In the genomic region with DNA sequence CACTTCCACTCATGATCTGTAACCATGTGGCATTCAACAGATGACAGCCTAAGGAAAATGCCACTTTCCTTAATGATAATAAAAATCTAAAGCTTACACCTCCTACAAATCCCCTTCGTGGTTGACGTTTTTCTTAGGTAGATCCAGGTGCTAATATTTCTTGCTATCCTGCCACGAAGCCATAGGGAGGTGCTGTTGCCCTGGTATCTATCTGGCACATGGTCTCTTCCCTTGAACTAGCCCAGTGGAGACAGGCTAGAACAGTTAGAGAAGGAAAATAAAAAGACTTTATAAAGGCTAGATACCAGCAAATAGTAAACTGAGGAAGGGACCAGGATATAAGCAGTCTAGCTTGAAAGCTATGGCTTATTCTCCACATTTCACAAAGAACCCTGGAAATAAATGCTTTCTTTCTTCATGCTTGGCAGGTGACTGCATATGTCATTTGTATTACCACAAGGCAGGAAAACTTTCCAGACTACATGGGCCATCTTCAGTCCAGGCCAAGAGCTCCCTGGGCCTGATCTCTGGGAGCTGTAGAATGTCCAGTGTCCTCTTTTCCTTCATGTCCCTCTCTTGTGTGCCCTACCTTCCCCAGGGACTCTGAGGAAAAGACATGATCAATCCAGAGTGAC, we compare ENCODE assay signal across 8 cellular contexts. TPM values are rescaled to one million over a fixed set of nuclear protein-coding genes. Genes with fewer than 3 reads are reported as not detected.
DNase-seq lines count a peak whose midpoint lies in the region; ATAC-seq, FAIRE-seq and TF ChIP-seq lines count a peak whose summit lies in the region.

No MANE protein-coding gene starts in this region.

- no peaks in the 10 kb centered on the region for H3K79me2 ChIP-seq in DOHH2 (ENCODE audit: control insufficient read depth, low read length)
- no peaks in the 10 kb centered on the region for H3K79me2 ChIP-seq in fibroblast of lung (ENCODE audit: control insufficient read depth, insufficient read depth, low read length)

- H3K9me3 ChIP-seq in DOHH2 (ENCODE audit: control insufficient read depth, insufficient read depth, low read length) (no peaks in the 10 kb centered on the region), fibroblast of lung (ENCODE audit: control insufficient read depth, insufficient read depth, low read depth, low read length) (no peaks in the 10 kb centered on the region), small intestine (ENCODE audit: control insufficient read depth, low read depth) (no peaks in the 10 kb centered on the region)

- H3K36me3 ChIP-seq in DOHH2 (ENCODE audit: control insufficient read depth, low read length) (no peaks in the 10 kb centered on the region), fibroblast of lung (ENCODE audit: control insufficient read depth, insufficient read depth, low read length) (no peaks in the 10 kb centered on the region), small intestine (ENCODE audit: control insufficient read depth in 2 of 2, insufficient read depth in 2 of 2, low read length in 2 of 2) (no peaks in the 10 kb centered on the region)

- no peaks in the 10 kb centered on the region for H3K27me3 ChIP-seq in DOHH2 (ENCODE audit: control insufficient read depth, low read length)
- H3K27me3 ChIP-seq in fibroblast of lung (ENCODE audit: control insufficient read depth, insufficient read depth, low read length) = no peaks in the 10 kb centered on the region
- H3K27me3 ChIP-seq in small intestine (ENCODE audit: control insufficient read depth in 2 of 2, insufficient read depth in 2 of 2, low read length in 2 of 2) = no peaks in the 10 kb centered on the region

- ATAC-seq in GM19324 (IDR thresholded peaks at IDR 0.05; ENCODE audit: low FRiP score, unreplicated experiment) = no peak

- no peak overlapping the region for H3K9ac ChIP-seq in fibroblast of lung (ENCODE audit: insufficient read depth, low read length)

- H4K20me1 ChIP-seq in DOHH2 (ENCODE audit: control insufficient read depth, insufficient read depth, low read depth, low read length) = no peaks in the 10 kb centered on the region
- no peaks in the 10 kb centered on the region for H4K20me1 ChIP-seq in fibroblast of lung (ENCODE audit: control insufficient read depth, extremely low read depth, insufficient read depth, low read length)

- intact Hi-C loops in posterior vena cava (cut with DNase I) = no loop called here

- H3K4me3 ChIP-seq in DOHH2 (ENCODE audit: low read length) (no peak overlapping the region), HFF-Myc (replicated peaks; ENCODE audit: low read depth, low read length) (no peak overlapping the region), fibroblast of lung (replicated peaks in 1 of 4; ENCODE audit: control extremely low read depth in 1 of 4, insufficient read depth in 1 of 4, low read depth in 3 of 4, low read length in 4 of 4) (no peak overlapping the region), small intestine (ENCODE audit: low read depth in 1 of 2, low read length in 2 of 2) (no peak overlapping the region)

- H2AFZ ChIP-seq in fibroblast of lung (ENCODE audit: low read length) = no peak overlapping the region

- FAIRE-seq in small intestine (lab: Jason Lieb, UNC) = no peak

- DNase-seq in HFF-Myc (ENCODE audit: extremely low read depth, low read depth) (peak; percentile 2), NCI-H774 (lab: John Stamatoyannopoulos, UW) (peak; percentile 42), fibroblast of lung (ENCODE audit: low read depth in 2 of 2) (peak in 1 of 2 donors; percentile 33), small intestine (peak; percentile 77), posterior vena cava (ENCODE audit: low spot score) (no peak), dedifferentiated amniotic fluid mesenchymal stem cell (ENCODE audit: extremely low spot score) (no peak)

- H3K4me2 ChIP-seq in DOHH2 (ENCODE audit: low read length) = no peak overlapping the region
- H3K4me2 ChIP-seq in fibroblast of lung (ENCODE audit: extremely low read depth, insufficient read depth, low read length) = no peak overlapping the region

- WGBS in small intestine, 3 donors = 2 to 12% (median 2%) methylated on average over 3 of the region's 3 CpGs

- TF ChIP-seq CTCF in DOHH2 (IDR thresholded peaks at IDR 0.05; ENCODE audit: low read depth, low read length, poor library complexity, severe bottlenecking) (peak; percentile 61), HFF-Myc (IDR thresholded peaks at IDR 0.05; ENCODE audit: low read depth, low read length, missing control alignments) (peak; percentile 18), fibroblast of lung (conservative IDR thresholded peaks at IDR 0.05 in 1 of 2, IDR thresholded peaks at IDR 0.05 in 1 of 2; ENCODE audit: low read depth in 1 of 2, low read length in 2 of 2) (peak; percentile 30 to 41)

- H3K9me2 ChIP-seq in DOHH2 (replicated peaks; ENCODE audit: control insufficient read depth, low read length) = no peaks in the 10 kb centered on the region

- H3K27ac ChIP-seq in DOHH2 (ENCODE audit: low read depth, low read length) (no peak overlapping the region), fibroblast of lung (ENCODE audit: insufficient read depth, low read length) (no peak overlapping the region), small intestine (ENCODE audit: low read depth in 1 of 2, low read length in 1 of 2) (no peak overlapping the region)

- H3K4me1 ChIP-seq in DOHH2 (ENCODE audit: control insufficient read depth, low read length) (peaks cover 8% of the 10 kb centered on the region), fibroblast of lung (ENCODE audit: control insufficient read depth, extremely low read depth, insufficient read depth, low read length) (no peaks in the 10 kb centered on the region), small intestine (ENCODE audit: control insufficient read depth in 2 of 2, insufficient read depth in 1 of 2, low read depth in 1 of 2, low read length in 1 of 2) (no peaks in the 10 kb centered on the region)

- H3F3A ChIP-seq in DOHH2 (ENCODE audit: control insufficient read depth, insufficient read depth) = no peaks in the 10 kb centered on the region

RNA-seq across cellular contexts. Expression of a gene that starts 15.3 kb away (rescaled TPM):
- total RNA-seq in fibroblast of lung = not detected in 2 replicates
- polyA plus RNA-seq in fibroblast of lung = not detected in 2 replicates
- not detected in 2 replicates for polyA plus RNA-seq in fibroblast of lung (2012)
- polyA minus RNA-seq in fibroblast of lung (ENCODE audit: low replicate concordance) = not detected in 2 replicates
- under 1 TPM in 1 of 3 donors, not detected in 2; 0.10 TPM for polyA plus RNA-seq in small intestine
- total RNA-seq in posterior vena cava = not detected

Comparison
In these comparisons a context has a peak if more than half of its experiments do, and no peak if none do; other contexts are left out.
1. DNase-seq: peak in HFF-Myc (single experiment), NCI-H774 (single experiment) and small intestine (single experiment); none in posterior vena cava (single experiment) and dedifferentiated amniotic fluid mesenchymal stem cell (single experiment).
2. Peak in every context shown above with its lines, with median percentiles within 50 percentile points of each other: CTCF ChIP-seq.